In the genomic region with DNA sequence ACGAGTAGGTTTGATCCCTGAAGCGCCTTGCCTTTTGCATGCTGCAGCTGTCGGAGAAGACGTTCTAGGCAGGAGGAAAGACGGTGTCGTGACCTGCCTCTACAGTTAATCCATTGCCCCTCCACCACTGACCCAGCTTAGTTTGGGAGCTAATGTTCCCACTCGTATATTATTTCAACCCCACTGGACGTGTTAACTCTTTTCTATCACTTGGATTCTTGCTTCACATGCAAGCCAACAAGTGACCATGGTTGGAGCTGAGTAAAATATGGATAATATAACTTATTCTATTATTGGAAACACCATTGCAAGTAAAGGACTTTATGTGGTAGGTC, we compare ENCODE assay signal across 8 cellular contexts.
DNase-seq lines count a peak whose midpoint lies in the region; ATAC-seq and TF ChIP-seq lines count a peak whose summit lies in the region.

No MANE protein-coding gene starts in this region.

- no peak for TF ChIP-seq CTCF in SU-DHL-6 (IDR thresholded peaks at IDR 0.05; ENCODE audit: insufficient read depth, low read length, poor library complexity, severe bottlenecking)
- no peak for TF ChIP-seq CTCF in fibroblast of pulmonary artery (IDR thresholded peaks at IDR 0.05; ENCODE audit: low read length, missing control alignments)
- no peak for TF ChIP-seq CTCF in retinal pigment epithelial cell (conservative IDR thresholded peaks at IDR 0.05; ENCODE audit: low read depth, low read length)

- no peaks in the 10 kb centered on the region for H3F3A ChIP-seq in SU-DHL-6 (ENCODE audit: insufficient read depth)

- H3K9me2 ChIP-seq in SU-DHL-6 (replicated peaks; ENCODE audit: insufficient read depth, low read length): no peaks in the 10 kb centered on the region

- H4K20me1 ChIP-seq in SU-DHL-6 (ENCODE audit: low read depth, low read length): no peaks in the 10 kb centered on the region

- no peaks in the 10 kb centered on the region for H3K36me3 ChIP-seq in ES-I3 (ENCODE audit: insufficient read depth, low read length)
- H3K36me3 ChIP-seq in SU-DHL-6 (ENCODE audit: low read length): no peaks in the 10 kb centered on the region

- no peak overlapping the region for H3K27ac ChIP-seq in SU-DHL-6 (ENCODE audit: low read depth, low read length)

- H3K4me3 ChIP-seq in SU-DHL-6 (ENCODE audit: insufficient read depth, low read length, poor library complexity, severe bottlenecking) (peak overlapping the region; percentile 75), fibroblast of pulmonary artery (replicated peaks; ENCODE audit: low read depth, low read length) (peak overlapping the region; percentile 96), retinal pigment epithelial cell (ENCODE audit: low read length) (peak overlapping the region; percentile 94)

- H3K27me3 ChIP-seq in SU-DHL-6 (ENCODE audit: low read length): no peaks in the 10 kb centered on the region

- DNase-seq in fibroblast of pulmonary artery (ENCODE audit: low read depth) (no peak), retinal pigment epithelial cell (ENCODE audit: low read depth) (no peak), NCI-H1105 (lab: John Stamatoyannopoulos, UW) (no peak)

- H3K9me3 ChIP-seq in ES-I3 (ENCODE audit: control insufficient read depth, insufficient read depth, low read length) (no peaks in the 10 kb centered on the region), SU-DHL-6 (ENCODE audit: insufficient read depth, low read length) (no peaks in the 10 kb centered on the region)

- peak overlapping the region; percentile 99 for H2AFZ ChIP-seq in SU-DHL-6 (ENCODE audit: low read depth, low read length, severe bottlenecking)

- no peaks in the 10 kb centered on the region for H3K79me2 ChIP-seq in SU-DHL-6 (ENCODE audit: insufficient read depth, low read length)

- H3K9ac ChIP-seq in ES-I3 (ENCODE audit: low read depth, low read length): peak overlapping the region; percentile 83
- H3K9ac ChIP-seq in SU-DHL-6 (ENCODE audit: low read length): peak overlapping the region; percentile 71

- ATAC-seq in HG03095 (IDR thresholded peaks at IDR 0.05; ENCODE audit: unreplicated experiment): no peak
- no peak for ATAC-seq in HG03439 (IDR thresholded peaks at IDR 0.05; ENCODE audit: unreplicated experiment)
- no peak for ATAC-seq in GM21447 (IDR thresholded peaks at IDR 0.05; ENCODE audit: unreplicated experiment)

- H3K4me2 ChIP-seq in SU-DHL-6 (ENCODE audit: low read depth, low read length, poor library complexity, severe bottlenecking): peak overlapping the region; percentile 70

- 0 out of 2 replicates have a peak, but pooled peaks cover 5% of the 10 kb centered on the region for H3K4me1 ChIP-seq in ES-I3 (ENCODE audit: insufficient read depth, low read length)
